31 cellular contexts compared by ENCODE assay signal in the genomic region with DNA sequence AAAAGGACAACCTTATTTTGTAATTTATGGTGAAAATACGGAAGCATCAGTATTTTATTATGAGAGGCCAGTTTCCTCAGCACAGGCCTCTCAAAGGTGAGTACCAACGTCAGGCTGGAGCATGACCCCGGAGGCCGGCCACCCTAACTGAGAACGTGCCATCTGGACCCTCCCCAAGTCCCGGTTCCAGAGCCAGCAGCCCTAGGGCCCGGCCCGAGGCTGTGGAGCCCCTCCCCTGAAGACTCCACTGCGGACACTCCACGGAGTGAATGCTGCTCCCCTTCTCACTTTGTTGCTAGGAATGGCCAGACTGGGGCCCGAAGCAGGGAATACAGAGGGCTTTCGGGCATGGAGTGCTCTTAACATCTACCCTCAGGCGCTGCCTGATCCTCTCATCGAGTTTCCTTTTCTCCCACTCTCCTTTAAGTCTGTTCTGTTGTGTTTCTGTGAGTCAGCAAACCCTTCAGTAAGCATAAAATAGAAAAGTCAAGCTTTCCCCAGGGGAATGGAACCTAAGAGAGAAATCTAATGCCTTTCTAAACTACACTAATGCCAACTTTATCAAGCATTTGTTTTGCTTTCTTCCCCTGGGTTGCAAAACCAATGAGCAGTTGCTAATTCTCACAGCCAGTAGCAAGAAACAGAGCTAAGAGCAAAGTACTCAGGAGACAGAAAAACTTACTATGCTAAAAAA. TPM values are rescaled to one million over a fixed set of nuclear protein-coding genes. Genes with fewer than 3 reads are reported as not detected.
DNase-seq lines count a peak whose midpoint lies in the region; ATAC-seq, FAIRE-seq and TF ChIP-seq lines count a peak whose summit lies in the region.
"Had no signal": no experiment of that assay in that cellular context is flagged by ENCODE, and none has a peak within 500 bp of the region (broad histone marks: within the 10 kb centered on the region; RNA-seq: fewer than 3 reads in every experiment).

No MANE protein-coding gene starts in this region.

- no peak overlapping the region for H2AFZ ChIP-seq in ACC112 (ENCODE audit: low read length, unreplicated experiment)
- H2AFZ ChIP-seq: hepatocyte had no signal

- DNase-seq in LHCN-M2 (ENCODE audit: low read depth) (peak; percentile 30), choroid plexus epithelial cell (ENCODE audit: low read depth) (peak; percentile 50), osteocyte (ENCODE audit: extremely low spot score, unreplicated experiment) (no peak), COLO829 (ENCODE audit: low spot score) (no peak), NCI-H2029 treated with DMSO at 0.1 percent for 48 hours (lab: John Stamatoyannopoulos, UW) (no peak), GM19239 (ENCODE audit: insufficient read length, low spot score) (no peak)
- DNase-seq: activated CD4-positive, alpha-beta T cell treated with anti-CD3 and anti-CD28 coated beads for 48 hours; activated naive CD4-positive, alpha-beta T cell treated with anti-CD3 and anti-CD28 coated beads for 36 hours; activated T-cell treated with anti-CD3 and anti-CD28 coated beads, Interleukin-2, amount 50 U/mL, for 72 hours; amygdala; cortex of kidney; DND-41; Kasumi-1; mammary epithelial cell; NCI-H1694 treated with DMSO at 0.1 percent for 48 hours; NCI-H526; NK-92 treated with Interleukin-12 subunit alpha and Interleukin-12 subunit beta, amount 100 ng/mL, for 24 hours; psoas muscle; SHP77; stimulated activated naive CD8-positive, alpha-beta T cell treated with anti-CD3 and anti-CD28 coated beads, Interleukin-15, amount 100 ng/mL, for 72 hours; SW 1271; T1000; WERI-Rb-1 had no signal

- peak overlapping the region; percentile 45; the same call in 1 of the 2 replicates for H3K27ac ChIP-seq in ACC112 (ENCODE audit: low read depth, low read length)
- H3K27ac ChIP-seq: A549, breast epithelium, gastroesophageal sphincter, hepatocyte, psoas muscle, tibial nerve, WERI-Rb-1 had no signal

- peaks cover 84% of the 10 kb centered on the region for H3K79me2 ChIP-seq in ACC112 (ENCODE audit: control insufficient read depth, insufficient read depth, low read length, unreplicated experiment)

- H3K4me3 ChIP-seq in ACC112 (ENCODE audit: low read depth, low read length) (no peak overlapping the region; the same call in 1 of the 2 replicates), choroid plexus epithelial cell (ENCODE audit: low read depth, low read length) (no peak overlapping the region)
- H3K4me3 ChIP-seq: A549, breast epithelium, gastroesophageal sphincter, hepatocyte, psoas muscle, tibial nerve had no signal

- no peak for ATAC-seq in HG03439 (IDR thresholded peaks at IDR 0.05; ENCODE audit: unreplicated experiment)
- ATAC-seq: A549; activated T-cell treated with anti-CD3 and anti-CD28 coated beads, Interleukin-2, amount 50 U/mL, for 72 hours; gastroesophageal sphincter; psoas muscle; stimulated activated naive CD8-positive, alpha-beta T cell treated with anti-CD3 and anti-CD28 coated beads, Interleukin-15, amount 100 ng/mL, for 72 hours had no signal

- H3K27ac Mint-ChIP-seq in osteocyte (ENCODE audit: unreplicated experiment): peak overlapping the region; percentile 50
- H3K27ac Mint-ChIP-seq: activated naive CD4-positive, alpha-beta T cell treated with anti-CD3 and anti-CD28 coated beads for 36 hours; B cell; stimulated activated naive CD8-positive, alpha-beta T cell treated with anti-CD3 and anti-CD28 coated beads, Interleukin-15, amount 100 ng/mL, for 72 hours had no signal

- peaks cover 27% of the 10 kb centered on the region for H3K4me1 Mint-ChIP-seq in osteocyte (ENCODE audit: unreplicated experiment)

- H3K4me3 Mint-ChIP-seq in osteocyte (ENCODE audit: unreplicated experiment): no peak overlapping the region
- H3K4me3 Mint-ChIP-seq: activated naive CD4-positive, alpha-beta T cell treated with anti-CD3 and anti-CD28 coated beads for 36 hours; B cell; stimulated activated naive CD8-positive, alpha-beta T cell treated with anti-CD3 and anti-CD28 coated beads, Interleukin-15, amount 100 ng/mL, for 72 hours had no signal

- peaks cover 20% of the 10 kb centered on the region for H3K4me1 ChIP-seq in ACC112 (ENCODE audit: control insufficient read depth, insufficient read depth, low read length, unreplicated experiment)

- peaks cover 53% of the 10 kb centered on the region for H3K36me3 ChIP-seq in ACC112 (ENCODE audit: insufficient read depth, low read length)

- FAIRE-seq in GM19239 (lab: Jason Lieb, UNC): no peak
- FAIRE-seq: A549 had no signal

- TF ChIP-seq CTCF in choroid plexus epithelial cell (conservative IDR thresholded peaks at IDR 0.05; ENCODE audit: low read depth, low read length) (no peak), osteocyte (IDR thresholded peaks at IDR 0.05) (no peak)

- H3K27me3 Mint-ChIP-seq in osteocyte (ENCODE audit: unreplicated experiment): no peaks in the 10 kb centered on the region
- H3K27me3 Mint-ChIP-seq: B cell; stimulated activated naive CD8-positive, alpha-beta T cell treated with anti-CD3 and anti-CD28 coated beads, Interleukin-15, amount 100 ng/mL, for 72 hours had no signal

- no peaks in the 10 kb centered on the region for H3K27me3 ChIP-seq in ACC112 (ENCODE audit: insufficient read depth, low read length)
- H3K27me3 ChIP-seq: breast epithelium, gastroesophageal sphincter, hepatocyte, tibial nerve had no signal

- H3K9me3 Mint-ChIP-seq in osteocyte (ENCODE audit: unreplicated experiment): no peaks in the 10 kb centered on the region
- H3K9me3 Mint-ChIP-seq: activated naive CD4-positive, alpha-beta T cell treated with anti-CD3 and anti-CD28 coated beads for 36 hours; activated T-cell treated with anti-CD3 and anti-CD28 coated beads, Interleukin-2, amount 50 U/mL, for 72 hours had no signal

- H3K36me3 Mint-ChIP-seq in osteocyte (ENCODE audit: unreplicated experiment): peaks cover 41% of the 10 kb centered on the region

RNA-seq across cellular contexts. Expression of a gene that starts 4.5 kb away (rescaled TPM):
- total RNA-seq in LHCN-M2 (2014; rRNA removed) (44.7 and 45.8 TPM in 2 replicates), osteocyte (38.2 and 39.4 TPM in 2 replicates)
- 30.8 TPM for polyA plus RNA-seq in LHCN-M2 (2012)

RNA-seq across cellular contexts. Expression of a gene that starts 4.6 kb away (rescaled TPM):
- total RNA-seq in LHCN-M2 (2014; rRNA removed) (64.7 and 65.9 TPM in 2 replicates), osteocyte (4.1 and 6.9 TPM in 2 replicates)
- 21.2 TPM for polyA plus RNA-seq in LHCN-M2 (2012)

RNA-seq across cellular contexts. Expression of a gene that starts 37.3 kb away (rescaled TPM):
- 0.17 TPM in 1 of 2 replicates, not detected in the other for total RNA-seq in LHCN-M2 (2014; rRNA removed)
- polyA plus RNA-seq in LHCN-M2 (2012): 0.10 TPM
- 4.4 and 6.3 TPM in 2 replicates for total RNA-seq in osteocyte

Comparison
In these comparisons a context has a peak if more than half of its experiments do, and no peak if none do; other contexts are left out.
1. DNase-seq: peak in LHCN-M2 (single experiment) and choroid plexus epithelial cell (single experiment); none in osteocyte (single experiment), COLO829 (single experiment), NCI-H2029 treated with DMSO at 0.1 percent for 48 hours (single experiment) and GM19239 (single experiment).